In the genomic region with DNA sequence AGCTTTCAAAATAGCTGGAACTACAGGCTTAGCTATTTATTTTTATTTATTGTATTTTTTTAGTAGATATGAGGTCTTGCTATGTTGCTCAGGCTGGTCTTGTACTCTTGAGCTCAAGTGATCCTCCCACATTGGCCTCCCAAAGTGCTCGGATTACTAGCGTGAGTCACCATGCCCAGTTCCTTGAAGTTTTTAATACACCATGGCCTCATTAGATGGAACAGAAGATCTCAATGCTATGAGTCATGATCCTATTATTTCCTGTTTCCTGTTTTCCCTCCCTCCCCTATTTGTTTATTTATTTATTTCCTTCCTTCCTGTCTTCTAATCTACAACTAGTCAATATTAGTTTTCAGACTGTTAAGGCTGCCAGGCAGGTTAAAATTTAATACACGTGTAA, we compare ENCODE assay signal across 15 cellular contexts.
DNase-seq lines count a peak whose midpoint lies in the region; ATAC-seq and TF ChIP-seq lines count a peak whose summit lies in the region.
"Had no signal": no experiment of that assay in that cellular context is flagged by ENCODE, and none has a peak within 500 bp of the region (broad histone marks: within the 10 kb centered on the region; RNA-seq: fewer than 3 reads in every experiment).

No MANE protein-coding gene starts in this region.

- intact Hi-C loops in PC-3 (cut with micrococcal nuclease) = no loop called here

- H3K4me1 Mint-ChIP-seq in nephron progenitor cell = peaks cover 5% of the 10 kb centered on the region
- H3K4me1 Mint-ChIP-seq: activated CD4-positive, alpha-beta T cell treated with anti-CD3 and anti-CD28 coated beads for 36 hours; activated naive CD4-positive, alpha-beta T cell treated with anti-CD3 and anti-CD28 coated beads, Interleukin-2, amount 10 ng/mL, durations not matched to agents 7 days and 5 days; CD4-positive, CD25-positive, alpha-beta regulatory T cell had no signal

- H3K4me1 ChIP-seq in PC-3 (ENCODE audit: insufficient read depth, low read length) = no peaks in the 10 kb centered on the region
- H3K4me1 ChIP-seq: uterus had no signal

- no TSS peak for BruUV-seq in PC-3 (replicated peaks; lab: Mats Ljungman, UMichigan)

- POLR2A ChIA-PET in PC-3 (lab: Charles Lee; ENCODE audit: unreplicated experiment) = no interaction called here

- CTCF ChIA-PET in PC-3 (lab: Charles Lee) = no interaction called here

- H3K27ac ChIP-seq in PC-3 (ENCODE audit: low read length) = no peak overlapping the region
- H3K27ac ChIP-seq: dorsolateral prefrontal cortex, SK-N-MC, uterus had no signal

- H3K36me3 ChIP-seq in PC-3 (ENCODE audit: low read depth, low read length) = no peaks in the 10 kb centered on the region
- H3K36me3 ChIP-seq: uterus had no signal

- no peaks in the 10 kb centered on the region for H3K27me3 Mint-ChIP-seq in nephron progenitor cell (ENCODE audit: low read depth, poor library complexity)
- H3K27me3 Mint-ChIP-seq: activated naive CD4-positive, alpha-beta T cell treated with anti-CD3 and anti-CD28 coated beads, Interleukin-2, amount 10 ng/mL, durations not matched to agents 7 days and 5 days; CD4-positive, CD25-positive, alpha-beta regulatory T cell had no signal

- H3K4me3 Mint-ChIP-seq in nephron progenitor cell = no peak overlapping the region
- H3K4me3 Mint-ChIP-seq: activated CD4-positive, alpha-beta T cell treated with anti-CD3 and anti-CD28 coated beads for 36 hours; activated naive CD4-positive, alpha-beta T cell treated with anti-CD3 and anti-CD28 coated beads, Interleukin-2, amount 10 ng/mL, durations not matched to agents 7 days and 5 days; CD4-positive, CD25-positive, alpha-beta regulatory T cell had no signal

- 0 out of 2 replicates have a peak, but pooled peaks cover 3% of the 10 kb centered on the region for H3K27me3 ChIP-seq in PC-3 (ENCODE audit: low read length)
- H3K27me3 ChIP-seq: uterus had no signal

- no peaks in the 10 kb centered on the region for H3F3A ChIP-seq in PC-3 (ENCODE audit: low read length, unreplicated experiment)

- no peaks in the 10 kb centered on the region for H3K36me3 Mint-ChIP-seq in nephron progenitor cell (ENCODE audit: low read depth)
- H3K36me3 Mint-ChIP-seq: activated naive CD4-positive, alpha-beta T cell treated with anti-CD3 and anti-CD28 coated beads, Interleukin-2, amount 10 ng/mL, durations not matched to agents 7 days and 5 days; CD4-positive, CD25-positive, alpha-beta regulatory T cell had no signal

- H3K9me3 ChIP-seq in PC-3 (ENCODE audit: low read length) = no peaks in the 10 kb centered on the region
- H3K9me3 ChIP-seq: uterus had no signal

- DNase-seq in DMS79 (lab: John Stamatoyannopoulos, UW) (peak; percentile 30), PC-3 (peak; percentile 39), epithelial cell of proximal tubule (ENCODE audit: low read depth) (peak; percentile 43), nephron progenitor cell (no peak), MV-4-11 (lab: John Stamatoyannopoulos, UW) (no peak), NCI-H226 (no peak)
- DNase-seq: activated CD4-positive, alpha-beta T cell treated with anti-CD3 and anti-CD28 coated beads for 36 hours; activated naive CD4-positive, alpha-beta T cell treated with anti-CD3 and anti-CD28 coated beads, Interleukin-2, amount 10 ng/mL, durations not matched to agents 7 days and 5 days; CD4-positive, CD25-positive, alpha-beta regulatory T cell; dorsolateral prefrontal cortex; NCI-H510A treated with DMSO at 0.1 percent for 48 hours; uterus had no signal

- H3K79me2 ChIP-seq in PC-3 (ENCODE audit: low read length) = no peaks in the 10 kb centered on the region

- no peaks in the 10 kb centered on the region for H4K20me1 ChIP-seq in PC-3 (ENCODE audit: low read length)

- H3K9ac ChIP-seq in PC-3 (ENCODE audit: low read length) = no peak overlapping the region

- H3K9me3 Mint-ChIP-seq in nephron progenitor cell = peaks cover 4% of the 10 kb centered on the region
- H3K9me3 Mint-ChIP-seq: activated naive CD4-positive, alpha-beta T cell treated with anti-CD3 and anti-CD28 coated beads, Interleukin-2, amount 10 ng/mL, durations not matched to agents 7 days and 5 days had no signal

- H3K4me3 ChIP-seq in PC-3 (ENCODE audit: low read length) (no peak overlapping the region), epithelial cell of proximal tubule (ENCODE audit: low read depth, low read length) (no peak overlapping the region)
- H3K4me3 ChIP-seq: dorsolateral prefrontal cortex, SK-N-MC, uterus had no signal

- TF ChIP-seq CTCF in PC-3 (conservative IDR thresholded peaks at IDR 0.05; ENCODE audit: low read depth, low read length) = no peak
- no peak for TF ChIP-seq CTCF in epithelial cell of proximal tubule (conservative IDR thresholded peaks at IDR 0.05; ENCODE audit: low read depth, low read length)
- TF ChIP-seq CTCF in nephron progenitor cell (IDR thresholded peaks at IDR 0.05) = no peak

- no peak overlapping the region for H2AFZ ChIP-seq in PC-3 (ENCODE audit: low read length)

- H3K9me2 ChIP-seq in PC-3 (replicated peaks; ENCODE audit: low read length) = no peaks in the 10 kb centered on the region

- ATAC-seq in PC-3 (no peak), HG02870 (IDR thresholded peaks at IDR 0.05; ENCODE audit: unreplicated experiment) (no peak), GM21529 (IDR thresholded peaks at IDR 0.05; ENCODE audit: unreplicated experiment) (no peak)
- ATAC-seq: activated CD4-positive, alpha-beta T cell treated with anti-CD3 and anti-CD28 coated beads for 36 hours had no signal

- no peak overlapping the region for H3K4me2 ChIP-seq in PC-3 (ENCODE audit: low read length)

- H3K27ac Mint-ChIP-seq in nephron progenitor cell = peak overlapping the region; percentile 53
- H3K27ac Mint-ChIP-seq: activated CD4-positive, alpha-beta T cell treated with anti-CD3 and anti-CD28 coated beads for 36 hours; activated naive CD4-positive, alpha-beta T cell treated with anti-CD3 and anti-CD28 coated beads, Interleukin-2, amount 10 ng/mL, durations not matched to agents 7 days and 5 days; CD4-positive, CD25-positive, alpha-beta regulatory T cell had no signal

Comparison
In these comparisons a context has a peak if more than half of its experiments do, and no peak if none do; other contexts are left out.
1. DNase-seq: peak in DMS79 (single experiment), PC-3 (single experiment) and epithelial cell of proximal tubule (single experiment); none in nephron progenitor cell (single experiment), MV-4-11 (single experiment) and NCI-H226 (single experiment).